In the genomic region with DNA sequence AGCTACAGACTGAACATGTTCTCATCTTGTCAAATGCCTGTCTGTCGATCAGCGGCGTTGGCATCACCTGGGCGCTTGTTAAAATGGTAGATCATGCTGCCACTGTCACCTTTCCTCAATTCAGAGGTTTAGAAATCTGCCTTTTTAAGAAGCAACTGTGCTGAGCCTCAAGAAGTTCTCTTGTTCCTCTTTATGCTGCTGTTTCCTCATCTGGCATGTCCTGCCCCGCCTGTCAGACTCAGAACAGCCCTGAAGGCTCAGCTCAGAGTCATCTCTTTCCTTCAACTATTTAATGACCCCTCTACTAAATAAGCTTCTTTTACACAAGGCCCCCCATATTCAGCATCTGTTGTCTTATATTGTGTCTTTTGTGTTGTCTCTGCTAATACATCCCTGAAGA, we compare ENCODE assay signal across 2 cellular contexts.
TF ChIP-seq lines count a peak whose summit lies in the region.

No MANE protein-coding gene starts in this region.

TF ChIP-seq in GM23338, 12 proteins besides CTCF, POLR2A, EP300 and RAD21 (continued from another document):
- TF ChIP-seq CREB1 (CRISPR knock-in tag; IDR thresholded peaks at IDR 0.05; ENCODE audit: low read depth): no peak
- TF ChIP-seq JUNB (IDR thresholded peaks at IDR 0.05; ENCODE audit: unreplicated experiment): no peak
- TF ChIP-seq, protein P1, sequence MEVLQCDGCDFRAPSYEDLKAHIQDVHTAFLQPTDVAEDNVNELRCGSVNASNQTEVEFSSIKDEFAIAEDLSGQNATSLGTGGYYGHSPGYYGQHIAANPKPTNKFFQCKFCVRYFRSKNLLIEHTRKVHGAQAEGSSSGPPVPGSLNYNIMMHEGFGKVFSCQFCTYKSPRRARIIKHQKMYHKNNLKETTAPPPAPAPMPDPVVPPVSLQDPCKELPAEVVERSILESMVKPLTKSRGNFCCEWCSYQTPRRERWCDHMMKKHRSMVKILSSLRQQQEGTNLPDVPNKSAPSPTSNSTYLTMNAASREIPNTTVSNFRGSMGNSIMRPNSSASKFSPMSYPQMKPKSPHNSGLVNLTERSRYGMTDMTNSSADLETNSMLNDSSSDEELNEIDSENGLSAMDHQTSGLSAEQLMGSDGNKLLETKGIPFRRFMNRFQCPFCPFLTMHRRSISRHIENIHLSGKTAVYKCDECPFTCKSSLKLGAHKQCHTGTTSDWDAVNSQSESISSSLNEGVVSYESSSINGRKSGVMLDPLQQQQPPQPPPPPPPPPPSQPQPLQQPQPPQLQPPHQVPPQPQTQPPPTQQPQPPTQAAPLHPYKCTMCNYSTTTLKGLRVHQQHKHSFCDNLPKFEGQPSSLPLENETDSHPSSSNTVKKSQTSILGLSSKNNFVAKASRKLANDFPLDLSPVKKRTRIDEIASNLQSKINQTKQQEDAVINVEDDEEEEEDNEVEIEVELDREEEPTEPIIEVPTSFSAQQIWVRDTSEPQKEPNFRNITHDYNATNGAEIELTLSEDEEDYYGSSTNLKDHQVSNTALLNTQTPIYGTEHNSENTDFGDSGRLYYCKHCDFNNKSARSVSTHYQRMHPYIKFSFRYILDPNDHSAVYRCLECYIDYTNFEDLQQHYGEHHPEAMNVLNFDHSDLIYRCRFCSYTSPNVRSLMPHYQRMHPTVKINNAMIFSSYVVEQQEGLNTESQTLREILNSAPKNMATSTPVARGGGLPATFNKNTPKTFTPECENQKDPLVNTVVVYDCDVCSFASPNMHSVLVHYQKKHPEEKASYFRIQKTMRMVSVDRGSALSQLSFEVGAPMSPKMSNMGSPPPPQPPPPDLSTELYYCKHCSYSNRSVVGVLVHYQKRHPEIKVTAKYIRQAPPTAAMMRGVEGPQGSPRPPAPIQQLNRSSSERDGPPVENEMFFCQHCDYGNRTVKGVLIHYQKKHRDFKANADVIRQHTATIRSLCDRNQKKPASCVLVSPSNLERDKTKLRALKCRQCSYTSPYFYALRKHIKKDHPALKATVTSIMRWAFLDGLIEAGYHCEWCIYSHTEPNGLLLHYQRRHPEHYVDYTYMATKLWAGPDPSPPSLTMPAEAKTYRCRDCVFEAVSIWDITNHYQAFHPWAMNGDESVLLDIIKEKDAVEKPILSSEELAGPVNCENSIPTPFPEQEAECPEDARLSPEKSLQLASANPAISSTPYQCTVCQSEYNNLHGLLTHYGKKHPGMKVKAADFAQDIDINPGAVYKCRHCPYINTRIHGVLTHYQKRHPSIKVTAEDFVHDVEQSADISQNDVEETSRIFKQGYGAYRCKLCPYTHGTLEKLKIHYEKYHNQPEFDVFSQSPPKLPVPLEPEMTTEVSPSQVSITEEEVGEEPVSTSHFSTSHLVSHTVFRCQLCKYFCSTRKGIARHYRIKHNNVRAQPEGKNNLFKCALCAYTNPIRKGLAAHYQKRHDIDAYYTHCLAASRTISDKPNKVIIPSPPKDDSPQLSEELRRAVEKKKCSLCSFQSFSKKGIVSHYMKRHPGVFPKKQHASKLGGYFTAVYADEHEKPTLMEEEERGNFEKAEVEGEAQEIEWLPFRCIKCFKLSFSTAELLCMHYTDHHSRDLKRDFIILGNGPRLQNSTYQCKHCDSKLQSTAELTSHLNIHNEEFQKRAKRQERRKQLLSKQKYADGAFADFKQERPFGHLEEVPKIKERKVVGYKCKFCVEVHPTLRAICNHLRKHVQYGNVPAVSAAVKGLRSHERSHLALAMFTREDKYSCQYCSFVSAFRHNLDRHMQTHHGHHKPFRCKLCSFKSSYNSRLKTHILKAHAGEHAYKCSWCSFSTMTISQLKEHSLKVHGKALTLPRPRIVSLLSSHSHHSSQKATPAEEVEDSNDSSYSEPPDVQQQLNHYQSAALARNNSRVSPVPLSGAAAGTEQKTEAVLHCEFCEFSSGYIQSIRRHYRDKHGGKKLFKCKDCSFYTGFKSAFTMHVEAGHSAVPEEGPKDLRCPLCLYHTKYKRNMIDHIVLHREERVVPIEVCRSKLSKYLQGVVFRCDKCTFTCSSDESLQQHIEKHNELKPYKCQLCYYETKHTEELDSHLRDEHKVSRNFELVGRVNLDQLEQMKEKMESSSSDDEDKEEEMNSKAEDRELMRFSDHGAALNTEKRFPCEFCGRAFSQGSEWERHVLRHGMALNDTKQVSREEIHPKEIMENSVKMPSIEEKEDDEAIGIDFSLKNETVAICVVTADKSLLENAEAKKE (CRISPR knock-in tag; IDR thresholded peaks at IDR 0.05): no peak
- TF ChIP-seq, protein P2, sequence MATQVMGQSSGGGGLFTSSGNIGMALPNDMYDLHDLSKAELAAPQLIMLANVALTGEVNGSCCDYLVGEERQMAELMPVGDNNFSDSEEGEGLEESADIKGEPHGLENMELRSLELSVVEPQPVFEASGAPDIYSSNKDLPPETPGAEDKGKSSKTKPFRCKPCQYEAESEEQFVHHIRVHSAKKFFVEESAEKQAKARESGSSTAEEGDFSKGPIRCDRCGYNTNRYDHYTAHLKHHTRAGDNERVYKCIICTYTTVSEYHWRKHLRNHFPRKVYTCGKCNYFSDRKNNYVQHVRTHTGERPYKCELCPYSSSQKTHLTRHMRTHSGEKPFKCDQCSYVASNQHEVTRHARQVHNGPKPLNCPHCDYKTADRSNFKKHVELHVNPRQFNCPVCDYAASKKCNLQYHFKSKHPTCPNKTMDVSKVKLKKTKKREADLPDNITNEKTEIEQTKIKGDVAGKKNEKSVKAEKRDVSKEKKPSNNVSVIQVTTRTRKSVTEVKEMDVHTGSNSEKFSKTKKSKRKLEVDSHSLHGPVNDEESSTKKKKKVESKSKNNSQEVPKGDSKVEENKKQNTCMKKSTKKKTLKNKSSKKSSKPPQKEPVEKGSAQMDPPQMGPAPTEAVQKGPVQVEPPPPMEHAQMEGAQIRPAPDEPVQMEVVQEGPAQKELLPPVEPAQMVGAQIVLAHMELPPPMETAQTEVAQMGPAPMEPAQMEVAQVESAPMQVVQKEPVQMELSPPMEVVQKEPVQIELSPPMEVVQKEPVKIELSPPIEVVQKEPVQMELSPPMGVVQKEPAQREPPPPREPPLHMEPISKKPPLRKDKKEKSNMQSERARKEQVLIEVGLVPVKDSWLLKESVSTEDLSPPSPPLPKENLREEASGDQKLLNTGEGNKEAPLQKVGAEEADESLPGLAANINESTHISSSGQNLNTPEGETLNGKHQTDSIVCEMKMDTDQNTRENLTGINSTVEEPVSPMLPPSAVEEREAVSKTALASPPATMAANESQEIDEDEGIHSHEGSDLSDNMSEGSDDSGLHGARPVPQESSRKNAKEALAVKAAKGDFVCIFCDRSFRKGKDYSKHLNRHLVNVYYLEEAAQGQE (IDR thresholded peaks at IDR 0.05; ENCODE audit: unreplicated experiment): no peak
- no peak for TF ChIP-seq STAT1 (IDR thresholded peaks at IDR 0.05; ENCODE audit: unreplicated experiment)
- TF ChIP-seq ZNF114 (CRISPR knock-in tag; IDR thresholded peaks at IDR 0.05): no peak

TF ChIP-seq in HepG2, 621 proteins besides CTCF, POLR2A, EP300 and RAD21 (continued from another document):
- no peak for TF ChIP-seq ZSCAN9 (CRISPR knock-in tag; IDR thresholded peaks at IDR 0.05; ENCODE audit: borderline replicate concordance)
TF ChIP-seq in HepG2: peak in this region for 0.
